In the genomic region with DNA sequence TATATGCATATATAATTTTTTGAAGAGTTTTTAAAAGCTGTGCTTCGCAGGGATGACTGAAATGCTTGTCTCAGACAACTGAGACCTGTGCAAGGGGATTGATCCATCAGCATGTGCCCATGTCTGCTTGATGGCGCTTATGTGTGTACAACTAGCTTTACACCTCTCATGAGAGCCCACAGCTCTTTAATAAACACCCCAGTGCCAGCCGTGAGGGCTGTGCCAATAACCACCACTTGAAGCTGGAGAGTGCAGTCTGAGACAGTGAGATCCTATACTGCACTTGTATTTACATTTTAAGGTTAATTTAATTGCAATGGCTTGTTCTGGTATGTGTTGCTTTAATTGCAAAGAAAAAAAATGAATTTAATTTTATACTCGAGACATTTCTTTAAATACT, we compare ENCODE assay signal across 14 cellular contexts.
DNase-seq lines count a peak whose midpoint lies in the region; ATAC-seq and FAIRE-seq lines count a peak whose summit lies in the region.
"Had no signal": no experiment of that assay in that cellular context is flagged by ENCODE, and none has a peak within 500 bp of the region (broad histone marks: within the 10 kb centered on the region; RNA-seq: fewer than 3 reads in every experiment).

No MANE protein-coding gene starts in this region.

- DNase-seq in DMS79 treated with DMSO at 0.1 percent for 48 hours (lab: John Stamatoyannopoulos, UW), result peak; percentile 63
- peak; percentile 45 for DNase-seq in NCI-H2171 (lab: John Stamatoyannopoulos, UW)
- DNase-seq in SHP77 treated with DMSO at 0.1 percent for 48 hours (lab: John Stamatoyannopoulos, UW), result peak; percentile 37
- DNase-seq in LoVo (ENCODE audit: low spot score), result no peak
- DNase-seq: activated gamma-delta T cell treated with Interleukin-2 at 50 U/mL for 16 hours, anterior cingulate cortex, Karpas-422, T1000, testis had no signal

- FAIRE-seq in A204.1 (lab: Jason Lieb, UNC), result peak; percentile 44
- FAIRE-seq: keratinocyte had no signal

- ATAC-seq in HG03457 (IDR thresholded peaks at IDR 0.05; ENCODE audit: unreplicated experiment), result no peak
- no peak for ATAC-seq in esophagus mucosa
- no peak for ATAC-seq in GM19035 (IDR thresholded peaks at IDR 0.05; ENCODE audit: unreplicated experiment)
